ENCODE assay signal across 28 cellular contexts in the genomic region with DNA sequence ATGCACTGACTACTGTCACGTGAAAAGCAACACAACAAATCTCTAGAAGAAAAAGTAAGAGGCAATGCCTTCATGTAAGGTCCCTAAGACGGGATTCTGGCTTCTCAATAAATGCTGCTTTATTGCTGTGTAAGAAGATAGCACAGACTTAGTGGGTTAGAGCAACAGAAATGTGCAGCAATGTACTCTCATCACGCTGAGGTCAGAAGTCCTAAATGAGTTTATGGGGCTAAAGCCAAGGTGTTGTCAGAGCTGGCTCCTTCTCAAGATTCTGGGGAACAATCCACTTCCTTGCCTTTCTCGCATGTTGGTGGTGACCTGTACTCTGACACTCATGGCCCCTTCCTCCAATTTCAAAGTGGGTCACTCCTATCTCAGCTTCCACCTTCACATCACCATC.
"Had no signal": no experiment of that assay in that cellular context is flagged by ENCODE, and none has a peak within 500 bp of the region (broad histone marks: within the 10 kb centered on the region; RNA-seq: fewer than 3 reads in every experiment).

No MANE protein-coding gene starts in this region.

- H3K9me3 Mint-ChIP-seq: central memory CD8-positive, alpha-beta T cell; natural killer cell treated with Interleukin-12 subunit alpha and Interleukin-12 subunit beta and Interleukin-15 and Interleukin-18, amount 100 ng/mL, for 72 hours; stimulated activated memory B cell treated with anti-CD40 and anti-IgM and Interleukin-4, amounts not matched to agents 10 μg/mL and 1 μg/mL and 100 μg/mL, for 72 hours had no signal

- H3K4me1 ChIP-seq: colonic mucosa, esophagus squamous epithelium, foreskin keratinocyte, gastroesophageal sphincter, heart right ventricle, parathyroid adenoma, spleen, tibial nerve, upper lobe of right lung, uterus had no signal

- H3K4me3 ChIP-seq: colonic mucosa, esophagus squamous epithelium, gastroesophageal sphincter, heart right ventricle, mucosa of descending colon, spleen, thoracic aorta, tibial nerve, upper lobe of right lung, uterus had no signal

- H3K4me1 Mint-ChIP-seq: central memory CD8-positive, alpha-beta T cell; mesothelial cell of epicardium; naive B cell; neural crest cell; stimulated activated memory B cell treated with anti-CD40 and anti-IgM and Interleukin-4, amounts not matched to agents 10 μg/mL and 1 μg/mL and 100 μg/mL, for 72 hours had no signal

- H3K9me3 ChIP-seq: colonic mucosa, esophagus squamous epithelium, mucosa of descending colon, neutrophil, spleen, thoracic aorta, upper lobe of right lung, uterus had no signal

- H3K36me3 ChIP-seq: colonic mucosa, esophagus squamous epithelium, gastroesophageal sphincter, heart right ventricle, neutrophil, spleen, thoracic aorta, tibial nerve, upper lobe of right lung, uterus had no signal

- H3K4me3 Mint-ChIP-seq: central memory CD8-positive, alpha-beta T cell; mesothelial cell of epicardium; naive B cell; natural killer cell treated with Interleukin-12 subunit alpha and Interleukin-12 subunit beta and Interleukin-15 and Interleukin-18, amount 100 ng/mL, for 72 hours; neural crest cell; stimulated activated memory B cell treated with anti-CD40 and anti-IgM and Interleukin-4, amounts not matched to agents 10 μg/mL and 1 μg/mL and 100 μg/mL, for 72 hours had no signal

- H3K27ac Mint-ChIP-seq: mesothelial cell of epicardium; naive B cell; natural killer cell treated with Interleukin-12 subunit alpha and Interleukin-12 subunit beta and Interleukin-15 and Interleukin-18, amount 100 ng/mL, for 72 hours; progenitor cell of endocrine pancreas; stimulated activated memory B cell treated with anti-CD40 and anti-IgM and Interleukin-4, amounts not matched to agents 10 μg/mL and 1 μg/mL and 100 μg/mL, for 72 hours had no signal

- H3K36me3 Mint-ChIP-seq: mesothelial cell of epicardium; naive B cell; natural killer cell treated with Interleukin-12 subunit alpha and Interleukin-12 subunit beta and Interleukin-15 and Interleukin-18, amount 100 ng/mL, for 72 hours; stimulated activated memory B cell treated with anti-CD40 and anti-IgM and Interleukin-4, amounts not matched to agents 10 μg/mL and 1 μg/mL and 100 μg/mL, for 72 hours had no signal

- H3K27me3 ChIP-seq: colonic mucosa, foreskin keratinocyte, tibial nerve, upper lobe of right lung, uterus had no signal

- DNase-seq: colonic mucosa; dermis blood vessel endothelial cell; effector memory CD4-positive, alpha-beta T cell; esophagus squamous epithelium; foreskin keratinocyte; heart right ventricle; hippocampal formation; kidney glomerular epithelial cell; mesenchymal stem cell; mucosa of descending colon; naive B cell; spleen; stimulated activated CD4-positive, alpha-beta T cell treated with anti-CD3 and anti-CD28 coated beads, Interleukin-4, amount 100 ng/mL, for 4 hours; stimulated activated naive CD8-positive, alpha-beta T cell treated with anti-CD3 and anti-CD28 coated beads, Interleukin-15, Interleukin-2, amounts not matched to agents 100 U/mL and 50 U/mL, for 24 hours; substantia nigra; upper lobe of right lung; uterus had no signal

- H3K27ac ChIP-seq: colonic mucosa, esophagus squamous epithelium, foreskin keratinocyte, gastroesophageal sphincter, heart right ventricle, neutrophil, parathyroid adenoma, spleen, thoracic aorta, tibial nerve, upper lobe of right lung, uterus had no signal

- H3K27me3 Mint-ChIP-seq: progenitor cell of endocrine pancreas had no signal
